In genomic region chr12:46437411-46437810, GRCh38 we compare ENCODE assay signal across 22 cellular contexts.
"Had no signal": no experiment of that assay in that cellular context is flagged by ENCODE, and none has a peak within 500 bp of the region (broad histone marks: within the 10 kb centered on the region; RNA-seq: fewer than 3 reads in every experiment).

No MANE protein-coding gene starts in this region.

- H3K27me3 ChIP-seq: adrenal gland, breast epithelium, MG63 had no signal

- H3K27me3 Mint-ChIP-seq: activated CD4-positive, alpha-beta T cell treated with anti-CD3 and anti-CD28 coated beads for 36 hours; activated naive CD8-positive, alpha-beta T cell treated with anti-CD3 and anti-CD28 coated beads, Interleukin-2, amount 10 ng/mL, durations not matched to agents 7 days and 5 days had no signal

- H3K27ac ChIP-seq: adrenal gland, breast epithelium, WERI-Rb-1 had no signal

- ATAC-seq: activated CD4-positive, alpha-beta T cell treated with anti-CD3 and anti-CD28 coated beads for 36 hours; activated CD8-positive, alpha-beta T cell treated with anti-CD3 and anti-CD28 coated beads, Interleukin-2, amount 10 ng/mL, durations not matched to agents 7 days and 5 days had no signal

- H3K36me3 ChIP-seq: adrenal gland, breast epithelium, WERI-Rb-1 had no signal

- H3K27ac Mint-ChIP-seq: activated CD4-positive, alpha-beta T cell treated with anti-CD3 and anti-CD28 coated beads for 36 hours; activated CD8-positive, alpha-beta T cell treated with anti-CD3 and anti-CD28 coated beads, Interleukin-2, amount 10 ng/mL, durations not matched to agents 7 days and 5 days; activated naive CD8-positive, alpha-beta T cell treated with anti-CD3 and anti-CD28 coated beads, Interleukin-2, amount 10 ng/mL, durations not matched to agents 7 days and 5 days had no signal

- H3K4me3 ChIP-seq: adrenal gland, breast epithelium, MG63 had no signal

- DNase-seq: activated CD4-positive, alpha-beta T cell treated with anti-CD3 and anti-CD28 coated beads for 36 hours; activated CD4-positive, alpha-beta T cell treated with anti-CD3 and anti-CD28 coated beads, Interleukin-2, amount 50 U/mL, for 1 hour; activated CD8-positive, alpha-beta memory T cell treated with anti-CD3 and anti-CD28 coated beads, Interleukin-2, amount 50 U/mL, for 48 hours; activated CD8-positive, alpha-beta T cell treated with anti-CD3 and anti-CD28 coated beads, Interleukin-2, amount 10 ng/mL, durations not matched to agents 7 days and 5 days; activated naive CD4-positive, alpha-beta T cell treated with anti-CD3 and anti-CD28 coated beads, Interleukin-2, amount 50 U/mL, for 16 hours; activated naive CD8-positive, alpha-beta T cell treated with anti-CD3 and anti-CD28 coated beads, Interleukin-2, amount 10 ng/mL, durations not matched to agents 7 days and 5 days; activated T-cell treated with anti-CD3 and anti-CD28 coated beads, Interleukin-2, amount 50 U/mL, for 1 hour; adrenal gland; anterior cingulate cortex; caudate nucleus; MG63; MV-4-11; NCI-H1092 treated with DMSO at 0.1 percent for 48 hours; NCI-H1436; NCI-H1694 treated with DMSO at 0.1 percent for 48 hours; NCI-H2029 treated with DMSO at 0.1 percent for 48 hours; NCI-H345; NCI-H524; SHP77 treated with DMSO at 0.1 percent for 48 hours; T-helper 1 cell; WERI-Rb-1 had no signal

- H3K4me3 Mint-ChIP-seq: activated CD4-positive, alpha-beta T cell treated with anti-CD3 and anti-CD28 coated beads for 36 hours; activated CD8-positive, alpha-beta T cell treated with anti-CD3 and anti-CD28 coated beads, Interleukin-2, amount 10 ng/mL, durations not matched to agents 7 days and 5 days; activated naive CD8-positive, alpha-beta T cell treated with anti-CD3 and anti-CD28 coated beads, Interleukin-2, amount 10 ng/mL, durations not matched to agents 7 days and 5 days had no signal

- H3K4me1 ChIP-seq: breast epithelium had no signal

- H3K9me3 Mint-ChIP-seq: activated naive CD8-positive, alpha-beta T cell treated with anti-CD3 and anti-CD28 coated beads, Interleukin-2, amount 10 ng/mL, durations not matched to agents 7 days and 5 days had no signal

- H3K9me3 ChIP-seq: adrenal gland, breast epithelium, MG63 had no signal
